In genomic region chrX:2242980-2243379, GRCh38 we compare ENCODE assay signal across 24 cellular contexts.
DNase-seq lines count a peak whose midpoint lies in the region; ATAC-seq and TF ChIP-seq lines count a peak whose summit lies in the region.
"Had no signal": no experiment of that assay in that cellular context is flagged by ENCODE, and none has a peak within 500 bp of the region (broad histone marks: within the 10 kb centered on the region; RNA-seq: fewer than 3 reads in every experiment).

No MANE protein-coding gene starts in this region.

- no peak overlapping the region for H3K4me2 ChIP-seq in H9 (ENCODE audit: insufficient read depth, insufficient read length, low read length)
- H3K4me2 ChIP-seq in neuronal stem cell (ENCODE audit: insufficient read depth, low read length, poor library complexity, severe bottlenecking): no peak overlapping the region
- H3K4me2 ChIP-seq: BLaER1 had no signal

- H3K56ac ChIP-seq in H9 (ENCODE audit: insufficient read length, low read depth, low read length): no peak overlapping the region

- no peak overlapping the region for H2BK120ac ChIP-seq in H9 (ENCODE audit: low read depth, low read length, poor library complexity, severe bottlenecking)
- H2BK120ac ChIP-seq in neuronal stem cell (ENCODE audit: low read depth, low read length): no peak overlapping the region

- H2BK5ac ChIP-seq in H9 (ENCODE audit: insufficient read length, low read length) (no peak overlapping the region), neuronal stem cell (ENCODE audit: low read length) (no peak overlapping the region)

- H3K79me1 ChIP-seq in H9 (ENCODE audit: insufficient read depth, low read depth, low read length, poor library complexity, severe bottlenecking) (no peaks in the 10 kb centered on the region), neuronal stem cell (ENCODE audit: low read depth, low read length) (no peaks in the 10 kb centered on the region)

- no peak overlapping the region for H2BK20ac ChIP-seq in H9 (ENCODE audit: low read depth, low read length, poor library complexity, severe bottlenecking)

- H3K9ac ChIP-seq in H9 (ENCODE audit: extremely low read depth, insufficient read length, low read length) (no peak overlapping the region), neuronal stem cell (ENCODE audit: low read depth, low read length, poor library complexity) (no peak overlapping the region)
- H3K9ac ChIP-seq: BLaER1 had no signal

- H3K4me3 ChIP-seq in neuronal stem cell (ENCODE audit: low read length in 2 of 2): no peak overlapping the region
- H3K4me3 ChIP-seq: BLaER1, GM12878 had no signal

- no peak overlapping the region for H4K5ac ChIP-seq in H9 (ENCODE audit: insufficient read length, low read depth, low read length)

- H3K9me3 ChIP-seq in H9 (ENCODE audit: control insufficient read depth, low read depth, low read length) (no peaks in the 10 kb centered on the region), neuronal stem cell (replicated peaks in 1 of 2; ENCODE audit: control insufficient read depth in 2 of 2, insufficient read depth in 1 of 2, low read depth in 1 of 2, low read length in 2 of 2) (peaks cover 2 to 8% of the 10 kb centered on the region in 2 donors)
- H3K9me3 ChIP-seq: BE2C had no signal

- H3K23me2 ChIP-seq in H9 (ENCODE audit: insufficient read length, low read depth, low read length, poor library complexity, severe bottlenecking): no peaks in the 10 kb centered on the region

- H3K4ac ChIP-seq in H9 (ENCODE audit: low read depth, low read length): no peak overlapping the region
- no peak overlapping the region for H3K4ac ChIP-seq in neuronal stem cell (ENCODE audit: low read length)

- TF ChIP-seq POLR2A in GM18505 (IDR thresholded peaks at IDR 0.05; ENCODE audit: borderline replicate concordance, extremely low read depth, insufficient read depth, insufficient read length): no peak

- TF ChIP-seq CTCF in H9 (conservative IDR thresholded peaks at IDR 0.05) (no peak), chondrocyte (IDR thresholded peaks at IDR 0.05) (no peak), endothelial cell (IDR thresholded peaks at IDR 0.05; ENCODE audit: unreplicated experiment) (no peak)

- no peaks in the 10 kb centered on the region for H4K20me1 ChIP-seq in H9 (ENCODE audit: control insufficient read depth, insufficient read depth, insufficient read length)

- ATAC-seq in GM18505 (IDR thresholded peaks at IDR 0.05; ENCODE audit: unreplicated experiment): no peak
- ATAC-seq: GM12878 had no signal

- no peak overlapping the region for H2AK5ac ChIP-seq in H9 (ENCODE audit: insufficient read length, low read length)
- H2AK5ac ChIP-seq in neuronal stem cell (ENCODE audit: low read depth, low read length): no peak overlapping the region

- H3K14ac ChIP-seq in H9 (ENCODE audit: insufficient read depth, low read length): 0 out of 2 replicates have a peak overlapping the region, but pooled peaks have one; percentile 71
- H3K14ac ChIP-seq in neuronal stem cell (ENCODE audit: low read length): no peak overlapping the region

- H3K27me3 Mint-ChIP-seq in H9 (ENCODE audit: low read depth): no peaks in the 10 kb centered on the region; the same call in 1 of the 2 replicates
- H3K27me3 Mint-ChIP-seq in chondrocyte (ENCODE audit: low read depth): no peaks in the 10 kb centered on the region
- peaks cover 3% of the 10 kb centered on the region for H3K27me3 Mint-ChIP-seq in endothelial cell (ENCODE audit: unreplicated experiment)
- H3K27me3 Mint-ChIP-seq: CD4-positive, alpha-beta memory T cell; CD4-positive, CD25-positive, alpha-beta regulatory T cell; CD8-positive, alpha-beta memory T cell had no signal

- H4K8ac ChIP-seq in H9 (replicated peaks; ENCODE audit: insufficient read length, low read depth, low read length): no peak overlapping the region
- H4K8ac ChIP-seq in neuronal stem cell (ENCODE audit: low read depth, low read length): no peak overlapping the region

- H3K4me3 Mint-ChIP-seq in H9 (no peak overlapping the region), chondrocyte (ENCODE audit: unreplicated experiment) (no peak overlapping the region), endothelial cell (ENCODE audit: unreplicated experiment) (no peak overlapping the region)
- H3K4me3 Mint-ChIP-seq: CD14-positive monocyte; CD4-positive, alpha-beta memory T cell; CD4-positive, CD25-positive, alpha-beta regulatory T cell; CD8-positive, alpha-beta memory T cell had no signal

- H3K4me1 ChIP-seq in H9 (ENCODE audit: insufficient read depth, low read length): no peaks in the 10 kb centered on the region; the same call in 1 of the 2 replicates
- H3K4me1 ChIP-seq in neuronal stem cell (ENCODE audit: control insufficient read depth in 2 of 2, insufficient read depth in 1 of 2, low read depth in 1 of 2, low read length in 2 of 2): no peaks in the 10 kb centered on the region
- H3K4me1 ChIP-seq: BE2C had no signal

- H3K4me1 Mint-ChIP-seq in H9: peaks cover 24 to 29% of the 10 kb centered on the region in 2 experiments
- H3K4me1 Mint-ChIP-seq in chondrocyte (ENCODE audit: low read depth): no peaks in the 10 kb centered on the region
- H3K4me1 Mint-ChIP-seq in endothelial cell (ENCODE audit: unreplicated experiment): peaks cover 8% of the 10 kb centered on the region
- H3K4me1 Mint-ChIP-seq: CD14-positive monocyte; CD4-positive, CD25-positive, alpha-beta regulatory T cell; CD8-positive, alpha-beta memory T cell had no signal

- H3K27me3 ChIP-seq in H9 (ENCODE audit: insufficient read depth, low read length) (no peaks in the 10 kb centered on the region), neuronal stem cell (ENCODE audit: control insufficient read depth in 3 of 3, insufficient read depth in 3 of 3, low read depth in 1 of 3, low read length in 3 of 3) (no peaks in the 10 kb centered on the region)
- H3K27me3 ChIP-seq: BE2C, BLaER1 had no signal

- no peaks in the 10 kb centered on the region for H3K79me2 ChIP-seq in H9 (ENCODE audit: insufficient read depth, low read length)

- peaks cover 10 to 22% (median 15%) of the 10 kb centered on the region in 3 experiments for H3K36me3 Mint-ChIP-seq in H9 (ENCODE audit: insufficient read depth in 1 of 3, low read depth in 3 of 3)
- peaks cover 9% of the 10 kb centered on the region for H3K36me3 Mint-ChIP-seq in chondrocyte (ENCODE audit: low read depth)
- no peaks in the 10 kb centered on the region for H3K36me3 Mint-ChIP-seq in endothelial cell (ENCODE audit: low read depth, unreplicated experiment)

- DNase-seq in H9 (no peak), chondrocyte (ENCODE audit: low spot score) (peak; percentile 91), neuronal stem cell (ENCODE audit: low spot score) (no peak), endothelial cell (ENCODE audit: low spot score) (no peak), NCI-H748 treated with DMSO at 0.1 percent for 48 hours (lab: John Stamatoyannopoulos, UW) (no peak)
- DNase-seq: 8988T; ACHN; BE2C; C1 segment of cervical spinal cord; CD4-positive, alpha-beta memory T cell; CD4-positive, CD25-positive, alpha-beta regulatory T cell; CD8-positive, alpha-beta memory T cell; COR-L47; DMS 273 treated with DMSO at 0.1 percent for 48 hours; DMS153; DMS53; DMS79; DND-41; EL; GDM1 had no signal

- no CpG with 5 or more reads among the region's 22 CpGs for WGBS in H9 (ENCODE audit: extremely low coverage, insufficient read length, low lambda C conversion rate)
- no CpG with 5 or more reads among the region's 22 CpGs for WGBS in neuronal stem cell (ENCODE audit: extremely low coverage in 2 of 2, insufficient read length in 2 of 2, insufficient replicate concordance in 1 of 2), 2 donors

- H2AFZ ChIP-seq in H9 (ENCODE audit: low read length) (no peak overlapping the region), neuronal stem cell (ENCODE audit: low read length) (no peak overlapping the region)

- no peaks in the 10 kb centered on the region for H3K9me3 Mint-ChIP-seq in H9
- no peaks in the 10 kb centered on the region for H3K9me3 Mint-ChIP-seq in chondrocyte (ENCODE audit: low read depth)
- no peaks in the 10 kb centered on the region for H3K9me3 Mint-ChIP-seq in endothelial cell (ENCODE audit: unreplicated experiment)

- H3T11ph ChIP-seq in H9 (ENCODE audit: low read length): no peak overlapping the region

- H3K23ac ChIP-seq in H9 (ENCODE audit: insufficient read length, low read depth, low read length): no peak overlapping the region
- H3K23ac ChIP-seq in neuronal stem cell (ENCODE audit: low read depth, low read length, poor library complexity): no peak overlapping the region

- H3K27ac ChIP-seq in H9 (ENCODE audit: insufficient read length, low read depth, low read length) (no peak overlapping the region), neuronal stem cell (replicated peaks; ENCODE audit: low read length) (no peak overlapping the region)
- H3K27ac ChIP-seq: BLaER1 had no signal

- H2BK15ac ChIP-seq in H9 (ENCODE audit: low read depth, low read length) (no peak overlapping the region), neuronal stem cell (ENCODE audit: low read length) (no peak overlapping the region)

- H4K91ac ChIP-seq in H9 (ENCODE audit: insufficient read length, low read depth, low read length) (no peak overlapping the region), neuronal stem cell (ENCODE audit: low read depth, low read length, poor library complexity) (no peak overlapping the region)

- peak overlapping the region in 2 of 3 experiments; percentile 64 to 80; a peak in 3 of 7 replicates for H3K27ac Mint-ChIP-seq in H9
- H3K27ac Mint-ChIP-seq in chondrocyte (ENCODE audit: unreplicated experiment): no peak overlapping the region
- H3K27ac Mint-ChIP-seq in endothelial cell (ENCODE audit: unreplicated experiment): no peak overlapping the region
- H3K27ac Mint-ChIP-seq: CD4-positive, alpha-beta memory T cell; CD4-positive, CD25-positive, alpha-beta regulatory T cell; CD8-positive, alpha-beta memory T cell had no signal

- peaks cover 0 to 14% of the 10 kb centered on the region in 2 donors for H3K36me3 ChIP-seq in neuronal stem cell (replicated peaks in 1 of 2; ENCODE audit: control insufficient read depth in 2 of 2, insufficient read depth in 2 of 2, low read length in 2 of 2)
- H3K36me3 ChIP-seq: BE2C had no signal

- H2BK12ac ChIP-seq in H9 (ENCODE audit: insufficient read length, low read depth, low read length): peak overlapping the region; percentile 83
- no peak overlapping the region for H2BK12ac ChIP-seq in neuronal stem cell (ENCODE audit: low read length)

- H3K18ac ChIP-seq in H9 (ENCODE audit: insufficient read length, low read depth, low read length) (peak overlapping the region; percentile 75), neuronal stem cell (ENCODE audit: low read length) (peak overlapping the region; percentile 84)

Comparison
In these comparisons a context has a peak if more than half of its experiments do, and no peak if none do; other contexts are left out.
1. H3K27ac Mint-ChIP-seq: peak in H9 (2 of 3); none in chondrocyte (single experiment) and endothelial cell (single experiment).